ENCODE assay signal across 17 cellular contexts in the genomic region with DNA sequence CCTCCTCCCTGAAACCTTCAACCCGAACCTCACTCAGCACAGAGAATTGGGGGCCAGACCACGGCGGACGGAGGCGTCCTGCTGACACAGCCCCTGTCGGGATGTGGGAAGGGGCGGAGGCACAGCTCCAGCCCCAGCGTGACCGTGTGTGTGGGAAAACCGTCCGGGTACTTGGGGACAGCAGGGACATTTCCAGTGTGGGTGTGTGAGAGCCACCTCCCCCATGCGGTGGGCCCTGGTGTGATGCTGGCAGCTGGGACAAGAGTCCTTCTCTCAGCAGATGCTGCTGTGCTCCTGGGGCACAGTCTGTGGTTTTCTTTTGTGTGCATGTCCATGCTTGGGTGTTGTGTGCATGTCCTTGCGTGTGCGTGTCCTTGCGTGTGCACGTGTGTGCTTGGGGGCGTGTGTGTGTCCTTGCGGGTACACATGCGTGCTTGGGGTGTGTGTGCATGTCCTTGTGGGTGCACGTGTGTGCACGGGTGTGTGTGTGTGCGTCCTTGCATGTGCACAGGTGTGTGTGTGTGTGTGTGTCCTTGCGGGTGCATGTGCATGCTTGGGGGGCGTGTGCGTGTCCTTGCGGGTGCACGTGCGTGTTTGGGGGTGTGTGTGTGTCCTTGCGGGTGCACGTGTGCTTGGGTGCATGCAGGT. TPM values are rescaled to one million over a fixed set of nuclear protein-coding genes. Genes with fewer than 3 reads are reported as not detected.
"Had no signal": no experiment of that assay in that cellular context is flagged by ENCODE, and none has a peak within 500 bp of the region (broad histone marks: within the 10 kb centered on the region; RNA-seq: fewer than 3 reads in every experiment).

No MANE protein-coding gene starts in this region.

- FAIRE-seq: bronchial epithelial cell, frontal cortex had no signal

- H3K4me1 Mint-ChIP-seq: activated T-helper 17 cell treated with anti-CD3 and anti-CD28 coated beads, Interleukin-2, amount 50 U/mL, for 72 hours; immature natural killer cell had no signal

- H3K27me3 ChIP-seq: heart left ventricle, neutrophil had no signal

- H3K9me3 Mint-ChIP-seq: activated naive CD8-positive, alpha-beta T cell treated with anti-CD3 and anti-CD28 coated beads, Interleukin-2, amount 50 U/mL, for 24 hours; activated T-helper 17 cell treated with anti-CD3 and anti-CD28 coated beads, Interleukin-2, amount 50 U/mL, for 72 hours; dendritic cell treated with granulocyte-macrophage colony-stimulating factor and Interleukin-4, amounts not matched to agents 40 ng/mL and 50 ng/mL, for 4 days; effector memory CD8-positive, alpha-beta T cell; immature natural killer cell; T-helper 2 cell treated with Interferon-gamma antibody and Interleukin-4, amounts not matched to agents 5 μg/mL and 100 μg/mL, for 36 hours; type B pancreatic cell had no signal

- H3K4me1 ChIP-seq: parathyroid adenoma had no signal

- H3K27ac Mint-ChIP-seq: activated naive CD8-positive, alpha-beta T cell treated with anti-CD3 and anti-CD28 coated beads, Interleukin-2, amount 50 U/mL, for 24 hours; activated T-helper 17 cell treated with anti-CD3 and anti-CD28 coated beads, Interleukin-2, amount 50 U/mL, for 72 hours; dendritic cell treated with granulocyte-macrophage colony-stimulating factor and Interleukin-4, amounts not matched to agents 40 ng/mL and 50 ng/mL, for 4 days; effector memory CD8-positive, alpha-beta T cell; T-helper 2 cell treated with Interferon-gamma antibody and Interleukin-4, amounts not matched to agents 5 μg/mL and 100 μg/mL, for 36 hours; type B pancreatic cell had no signal

- H3K4me3 ChIP-seq: heart left ventricle, lung had no signal

- H3K4me3 Mint-ChIP-seq: activated naive CD8-positive, alpha-beta T cell treated with anti-CD3 and anti-CD28 coated beads, Interleukin-2, amount 50 U/mL, for 24 hours; activated T-helper 17 cell treated with anti-CD3 and anti-CD28 coated beads, Interleukin-2, amount 50 U/mL, for 72 hours; dendritic cell treated with granulocyte-macrophage colony-stimulating factor and Interleukin-4, amounts not matched to agents 40 ng/mL and 50 ng/mL, for 4 days; effector memory CD8-positive, alpha-beta T cell; immature natural killer cell; T-helper 2 cell treated with Interferon-gamma antibody and Interleukin-4, amounts not matched to agents 5 μg/mL and 100 μg/mL, for 36 hours; type B pancreatic cell had no signal

- H3K36me3 Mint-ChIP-seq: immature natural killer cell, type B pancreatic cell had no signal

- H3K9ac ChIP-seq: parathyroid adenoma had no signal

- H3K9me3 ChIP-seq: heart left ventricle, neutrophil had no signal

- H2AFZ ChIP-seq: parathyroid adenoma had no signal

- H3K27ac ChIP-seq: epithelial cell of prostate, neutrophil, parathyroid adenoma had no signal

- DNase-seq: activated naive CD4-positive, alpha-beta T cell treated with Interleukin-2 at 50 U/mL for 16 hours; activated naive CD8-positive, alpha-beta T cell treated with anti-CD3 and anti-CD28 coated beads, Interleukin-2, amount 50 U/mL, for 24 hours; effector memory CD8-positive, alpha-beta T cell; immature natural killer cell; stimulated activated CD4-positive, alpha-beta T cell treated with anti-CD3 and anti-CD28 coated beads, Interleukin-12 subunit alpha, Interleukin-12 subunit beta, amount 100 ng/mL, for 4 hours; stimulated activated CD4-positive, alpha-beta T cell treated with anti-CD3 and anti-CD28 coated beads, Interleukin-2, amount 100 ng/mL, for 24 hours had no signal

- H3K36me3 ChIP-seq: heart left ventricle, neutrophil had no signal

- ATAC-seq: activated naive CD8-positive, alpha-beta T cell treated with anti-CD3 and anti-CD28 coated beads, Interleukin-2, amount 50 U/mL, for 24 hours; activated T-helper 17 cell treated with anti-CD3 and anti-CD28 coated beads, Interleukin-2, amount 50 U/mL, for 72 hours; effector memory CD8-positive, alpha-beta T cell had no signal

- H3K27me3 Mint-ChIP-seq: activated naive CD8-positive, alpha-beta T cell treated with anti-CD3 and anti-CD28 coated beads, Interleukin-2, amount 50 U/mL, for 24 hours; activated T-helper 17 cell treated with anti-CD3 and anti-CD28 coated beads, Interleukin-2, amount 50 U/mL, for 72 hours; dendritic cell treated with granulocyte-macrophage colony-stimulating factor and Interleukin-4, amounts not matched to agents 40 ng/mL and 50 ng/mL, for 4 days; effector memory CD8-positive, alpha-beta T cell; type B pancreatic cell had no signal

RNA-seq across cellular contexts. Expression of gene RAC3, which starts 25.7 kb away (rescaled TPM):
- polyA plus RNA-seq: immature natural killer cell had no signal
